ENCODE assay signal across 8 cellular contexts in genomic region chr1:26922201-26922729, GRCh38.
A peak's percentile ranks its signal among the peaks of the same experiment; 100 is the strongest.
DNase-seq lines count a peak whose midpoint lies in the region; TF ChIP-seq lines count a peak whose summit lies in the region.

No MANE protein-coding gene starts in this region.

- peak overlapping the region; percentile 98 for H3K27ac Mint-ChIP-seq in activated T-cell treated with anti-CD3 and anti-CD28 coated beads, Interleukin-2, amount 50 U/mL, for 24 hours
- peak overlapping the region; percentile 96 for H3K27ac Mint-ChIP-seq in T-helper 2 cell treated with Interferon-gamma antibody and Interleukin-4, amounts not matched to agents 5 μg/mL and 100 μg/mL, for 36 hours

- H3K9me3 Mint-ChIP-seq in activated T-cell treated with anti-CD3 and anti-CD28 coated beads, Interleukin-2, amount 50 U/mL, for 24 hours, result no peaks in the 10 kb centered on the region
- H3K9me3 Mint-ChIP-seq in T-helper 2 cell treated with Interferon-gamma antibody and Interleukin-4, amounts not matched to agents 5 μg/mL and 100 μg/mL, for 36 hours, result no peaks in the 10 kb centered on the region

- peaks cover 41% of the 10 kb centered on the region for H3K4me1 Mint-ChIP-seq in activated T-cell treated with anti-CD3 and anti-CD28 coated beads, Interleukin-2, amount 50 U/mL, for 24 hours (ENCODE audit: low read depth)
- peaks cover 34% of the 10 kb centered on the region for H3K4me1 Mint-ChIP-seq in T-helper 2 cell treated with Interferon-gamma antibody and Interleukin-4, amounts not matched to agents 5 μg/mL and 100 μg/mL, for 36 hours (ENCODE audit: low read depth)

- H3K4me3 Mint-ChIP-seq in activated T-cell treated with anti-CD3 and anti-CD28 coated beads, Interleukin-2, amount 50 U/mL, for 24 hours, result peak overlapping the region; percentile 94
- peak overlapping the region; percentile 94 for H3K4me3 Mint-ChIP-seq in T-helper 2 cell treated with Interferon-gamma antibody and Interleukin-4, amounts not matched to agents 5 μg/mL and 100 μg/mL, for 36 hours

- peak overlapping the region; percentile 84 to 87 for H3K4me3 ChIP-seq in foreskin fibroblast (ENCODE audit: low read depth in 1 of 2, low read length in 2 of 2)
- peak overlapping the region; percentile 91 for H3K4me3 ChIP-seq in skeletal muscle cell (ENCODE audit: low read depth, low read length)

- no peaks in the 10 kb centered on the region for H3K27me3 Mint-ChIP-seq in activated T-cell treated with anti-CD3 and anti-CD28 coated beads, Interleukin-2, amount 50 U/mL, for 24 hours
- H3K27me3 Mint-ChIP-seq in T-helper 2 cell treated with Interferon-gamma antibody and Interleukin-4, amounts not matched to agents 5 μg/mL and 100 μg/mL, for 36 hours (ENCODE audit: low read depth), result no peaks in the 10 kb centered on the region

- DNase-seq in activated T-cell treated with anti-CD3 and anti-CD28 coated beads, Interleukin-2, amount 50 U/mL, for 24 hours, result no peak
- no peak for DNase-seq in activated T-cell treated with anti-CD3 and anti-CD28 coated beads, Interleukin-2, amount 50 U/mL, for 48 hours
- no peak for DNase-seq in T-helper 2 cell treated with Interferon-gamma antibody and Interleukin-4, amounts not matched to agents 5 μg/mL and 100 μg/mL, for 36 hours (ENCODE audit: low spot score)
- no peak for DNase-seq in foreskin fibroblast
- DNase-seq in skeletal muscle cell (ENCODE audit: low read depth), result no peak
- DNase-seq in DMS114 treated with DMSO at 0.1 percent for 48 hours (lab: John Stamatoyannopoulos, UW; ENCODE audit: unreplicated experiment), result no peak
- DNase-seq in NCI-H446 treated with DMSO at 0.1 percent for 48 hours (lab: John Stamatoyannopoulos, UW), result no peak
- DNase-seq in NCI-H510A treated with DMSO at 0.1 percent for 48 hours (lab: John Stamatoyannopoulos, UW), result no peak

- no peak for TF ChIP-seq CTCF in foreskin fibroblast (IDR thresholded peaks at IDR 0.05; ENCODE audit: low read depth, low read length)

- H3K36me3 Mint-ChIP-seq in activated T-cell treated with anti-CD3 and anti-CD28 coated beads, Interleukin-2, amount 50 U/mL, for 24 hours (ENCODE audit: low read depth), result peaks cover 54% of the 10 kb centered on the region
- H3K36me3 Mint-ChIP-seq in T-helper 2 cell treated with Interferon-gamma antibody and Interleukin-4, amounts not matched to agents 5 μg/mL and 100 μg/mL, for 36 hours (ENCODE audit: low read depth), result peaks cover 22% of the 10 kb centered on the region
